8 cellular contexts compared by ENCODE assay signal in the genomic region with DNA sequence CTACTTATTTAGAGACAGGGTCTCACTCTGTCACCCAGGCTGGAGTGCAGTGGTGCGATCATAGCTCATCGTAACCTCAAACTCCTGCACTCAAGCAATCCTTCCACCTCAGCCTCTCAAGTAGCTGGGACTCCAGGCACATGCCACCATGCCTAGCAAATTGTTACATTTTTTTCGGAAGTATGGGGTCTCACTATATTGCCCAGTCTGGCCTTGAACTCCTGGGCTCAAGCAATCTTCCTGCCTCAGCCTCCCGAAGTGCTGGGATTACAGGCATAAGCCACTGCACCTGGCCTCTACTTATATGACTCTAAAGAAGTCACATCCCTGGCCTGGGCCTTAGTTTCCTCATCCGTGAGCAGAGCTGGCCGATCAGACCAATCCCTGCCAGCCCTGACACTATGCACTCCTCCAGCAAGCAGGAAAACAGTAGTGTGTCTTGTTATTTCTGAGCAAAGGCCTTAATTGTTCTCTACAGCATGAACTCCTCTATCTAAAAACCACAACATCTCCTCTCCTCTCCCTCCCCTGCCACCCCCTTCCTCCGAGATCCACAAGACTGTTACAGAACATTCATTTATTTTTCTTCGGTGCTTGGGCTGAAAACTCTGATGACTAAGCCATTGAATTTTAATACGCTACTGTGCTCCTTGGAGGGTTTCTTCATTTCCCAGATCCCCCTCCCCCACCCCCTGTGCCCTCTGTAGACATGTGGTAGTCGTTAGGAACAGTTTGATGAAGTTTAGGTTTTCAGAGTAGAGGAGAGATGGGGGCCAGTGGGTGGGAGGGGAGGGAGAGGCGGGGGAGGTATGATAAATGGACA.
A peak's percentile ranks its signal among the peaks of the same experiment; 100 is the strongest.
DNase-seq lines count a peak whose midpoint lies in the region; ATAC-seq and TF ChIP-seq lines count a peak whose summit lies in the region.

No MANE protein-coding gene starts in this region.

- H3K27ac ChIP-seq in HCT116 (ENCODE audit: low read depth, low read length) (no peak overlapping the region), trophoblast cell (ENCODE audit: low read depth, low read length) (no peak overlapping the region)

- peaks cover 34 to 44% of the 10 kb centered on the region in 2 experiments for H3K4me1 ChIP-seq in HCT116 (ENCODE audit: control insufficient read depth in 1 of 2, insufficient read depth in 2 of 2, low read length in 2 of 2)
- H3K4me1 ChIP-seq in trophoblast cell (ENCODE audit: control insufficient read depth in 1 of 2, insufficient read depth in 2 of 2, low read length in 2 of 2), result peaks cover 25 to 26% of the 10 kb centered on the region in 2 experiments

- H3K4me1 Mint-ChIP-seq in T-cell, result peaks cover 8 to 14% (median 11%) of the 10 kb centered on the region in 3 donors

- intact Hi-C loops in HCT116 (cut with micrococcal nuclease), result no loop called here

- CTCF ChIA-PET in HCT116 (lab: Charles Lee), result no interaction called here
- CTCF ChIA-PET in T-cell (lab: Charles Lee), result interaction anchor here in 1 of 2 donors (0.6 to 0.9 kb wide), 3 partner anchors 88 to 462 kb away, joined by 3 to 6 read pairs (median 3); no protein-coding TSS in a partner anchor

- RAD21 ChIA-PET in HCT116 (lab: Charles Lee; ENCODE audit: low non-redundant PET in 1 of 2, low total read pairs in 2 of 2, uncharacterized antibody in 2 of 2, unreplicated experiment in 2 of 2), result no interaction called here

- no peak overlapping the region for H2BK5ac ChIP-seq in trophoblast cell (ENCODE audit: low read depth, low read length, poor library complexity)

- H2AFZ ChIP-seq in HCT116 (ENCODE audit: low read depth, low read length, poor library complexity, severe bottlenecking) (no peak overlapping the region), trophoblast cell (ENCODE audit: insufficient read depth, low read length, poor library complexity) (no peak overlapping the region)

- no peaks in the 10 kb centered on the region for H3K9me3 Mint-ChIP-seq in T-cell

- no peaks in the 10 kb centered on the region for H3K79me2 ChIP-seq in HCT116 (ENCODE audit: insufficient read depth, low read length)
- peaks cover 2% of the 10 kb centered on the region for H3K79me2 ChIP-seq in trophoblast cell (ENCODE audit: control insufficient read depth, insufficient read depth, low read length, poor library complexity)

- ATAC-seq in HCT116, result no peak
- peak in 3 of 4 experiments; percentile 30 to 64 (median 62) for ATAC-seq in T-cell (replicated peaks in 1 of 4)
- no peak for ATAC-seq in GM19397 (IDR thresholded peaks at IDR 0.05; ENCODE audit: unreplicated experiment)

- no peak overlapping the region for H3K14ac ChIP-seq in trophoblast cell (ENCODE audit: low read length)

- H4K20me1 ChIP-seq in HCT116 (ENCODE audit: insufficient read depth), result no peaks in the 10 kb centered on the region

- no peak overlapping the region for H4K8ac ChIP-seq in trophoblast cell (ENCODE audit: low read depth, low read length)

- no peak for TF ChIP-seq RAD21 in HCT116 (IDR thresholded peaks at IDR 0.05; ENCODE audit: low read depth)

- H3K9ac ChIP-seq in HCT116 (ENCODE audit: low read length), result no peak overlapping the region
- no peak overlapping the region for H3K9ac ChIP-seq in trophoblast cell (ENCODE audit: low read length)

- H3K4ac ChIP-seq in trophoblast cell (ENCODE audit: low read depth, low read length), result no peak overlapping the region

- H3K36me3 ChIP-seq in HCT116 (ENCODE audit: control insufficient read depth in 1 of 2, insufficient read depth in 2 of 2, low read length in 2 of 2) (no peaks in the 10 kb centered on the region), trophoblast cell (ENCODE audit: control insufficient read depth in 1 of 2, insufficient read depth in 2 of 2, low read length in 2 of 2) (no peaks in the 10 kb centered on the region)

- H3K27me3 ChIP-seq in HCT116 (ENCODE audit: insufficient read depth, low read length) (no peaks in the 10 kb centered on the region), trophoblast cell (ENCODE audit: insufficient read depth, low read length) (no peaks in the 10 kb centered on the region)

- H3K4me3 Mint-ChIP-seq in T-cell, result peak overlapping the region in 1 of 3 donors; percentile 33

- WGBS in trophoblast cell (ENCODE audit: extremely low coverage, insufficient coverage, insufficient read length), result no CpG with 5 or more reads among the region's 11 CpGs

- no peak overlapping the region for H2BK120ac ChIP-seq in trophoblast cell (ENCODE audit: insufficient read depth, low read length, poor library complexity)

- H3K27ac Mint-ChIP-seq in T-cell, result peak overlapping the region in 1 of 2 donors; percentile 36

- H2AK5ac ChIP-seq in trophoblast cell (ENCODE audit: low read length), result no peak overlapping the region

- H3K23ac ChIP-seq in trophoblast cell (ENCODE audit: low read length), result no peak overlapping the region

- H3K4me3 ChIP-seq in HCT116 (replicated peaks in 1 of 2; ENCODE audit: low read depth in 1 of 2, low read length in 2 of 2) (no peak overlapping the region), trophoblast cell (ENCODE audit: low read depth, low read length) (no peak overlapping the region)

- POLR2A ChIA-PET in HCT116 (lab: Charles Lee), result no interaction called here
- POLR2A ChIA-PET in T-cell (lab: Charles Lee), result interaction anchor here in 1 of 2 donors (0.6 kb wide), 2 partner anchors 17 to 83 kb away, joined by 3 read pairs; no protein-coding TSS in a partner anchor

- H3K9me3 ChIP-seq in HCT116 (ENCODE audit: control insufficient read depth in 1 of 2, insufficient read depth in 1 of 2, low read depth in 1 of 2, low read length in 2 of 2) (no peaks in the 10 kb centered on the region), trophoblast cell (ENCODE audit: insufficient read depth, low read depth, low read length) (peaks cover 1% of the 10 kb centered on the region)

- H3K9me2 ChIP-seq in HCT116 (ENCODE audit: insufficient read depth), result no peaks in the 10 kb centered on the region

- no peak overlapping the region for H2BK12ac ChIP-seq in trophoblast cell (ENCODE audit: low read length)

- no peak for DNase-seq in HCT116 (ENCODE audit: low read depth, low spot score)
- no peak for DNase-seq in T-cell
- DNase-seq in glomerular visceral epithelial cell (ENCODE audit: extremely low spot score), result peak; percentile 89
- DNase-seq in smooth muscle cell of the brain vasculature (ENCODE audit: low read depth, low spot score), result peak; percentile 89
- no peak for DNase-seq in trophoblast cell
- no peak for DNase-seq in activated naive CD4-positive, alpha-beta T cell (lab: John Stamatoyannopoulos, UW)
- DNase-seq in activated CD4-positive, alpha-beta T cell treated with anti-CD3 and anti-CD28 coated beads for 4 hours, result no peak

- no peak for TF ChIP-seq POLR2A in HCT116 (IDR thresholded peaks at IDR 0.05; ENCODE audit: borderline replicate concordance, extremely low read depth, insufficient read depth, insufficient read length)

- BruUV-seq in HCT116 (replicated peaks; lab: Mats Ljungman, UMichigan), result no TSS peak

- no peaks in the 10 kb centered on the region for H3K36me3 Mint-ChIP-seq in T-cell

- H3K79me1 ChIP-seq in trophoblast cell (ENCODE audit: low read length), result peaks cover 9% of the 10 kb centered on the region

- peaks cover 0 to 8% of the 10 kb centered on the region in 2 donors for H3K27me3 Mint-ChIP-seq in T-cell

- H3K4me2 ChIP-seq in HCT116 (ENCODE audit: low read length) (peak overlapping the region; percentile 10; the same call in 1 of the 2 replicates), trophoblast cell (ENCODE audit: low read length) (no peak overlapping the region)

- no peak overlapping the region for H4K12ac ChIP-seq in trophoblast cell (ENCODE audit: low read depth, low read length)

- no peak for TF ChIP-seq CTCF in HCT116 (IDR thresholded peaks at IDR 0.05 in 2 of 3, conservative IDR thresholded peaks at IDR 0.05 in 1 of 3; ENCODE audit: borderline replicate concordance in 1 of 3, insufficient read depth in 1 of 3, low read depth in 2 of 3, low read length in 2 of 3)

- H3K18ac ChIP-seq in trophoblast cell (ENCODE audit: low read length), result no peak overlapping the region

- H4K91ac ChIP-seq in trophoblast cell (ENCODE audit: low read depth, low read length), result no peak overlapping the region

TF ChIP-seq in HCT116, 20 proteins besides CTCF, POLR2A, EP300 and RAD21:
- no peak for TF ChIP-seq ZFX (IDR thresholded peaks at IDR 0.05)
- no peak for TF ChIP-seq CBX3 (IDR thresholded peaks at IDR 0.05; ENCODE audit: low read depth)
- no peak for TF ChIP-seq SP1 (IDR thresholded peaks at IDR 0.05; ENCODE audit: low read depth)
- TF ChIP-seq REST (IDR thresholded peaks at IDR 0.05; ENCODE audit: low read depth), result no peak
- TF ChIP-seq ZNF274 (IDR thresholded peaks at IDR 0.05; ENCODE audit: low read depth, low read length), result no peak
- TF ChIP-seq JUND (IDR thresholded peaks at IDR 0.05), result no peak
- no peak for TF ChIP-seq SIN3A (IDR thresholded peaks at IDR 0.05; ENCODE audit: low read depth)
- TF ChIP-seq FOSL1 (IDR thresholded peaks at IDR 0.05; ENCODE audit: low read depth), result no peak
- TF ChIP-seq CEBPB (IDR thresholded peaks at IDR 0.05; ENCODE audit: low read depth), result no peak
- TF ChIP-seq TCF7L2 (IDR thresholded peaks at IDR 0.05; ENCODE audit: borderline replicate concordance, extremely low read depth, insufficient read depth, insufficient read length), result no peak

Comparison
In these comparisons a context has a peak if more than half of its experiments do, and no peak if none do; other contexts are left out.
1. ATAC-seq: peak in T-cell (3 of 4); none in HCT116 (single experiment) and GM19397 (single experiment).
2. DNase-seq: peak in glomerular visceral epithelial cell (single experiment) and smooth muscle cell of the brain vasculature (single experiment); none in HCT116 (single experiment), T-cell (0 of 34), trophoblast cell (0 of 2), activated naive CD4-positive, alpha-beta T cell (0 of 4) and activated CD4-positive, alpha-beta T cell treated with anti-CD3 and anti-CD28 coated beads for 4 hours (0 of 2).